35 cellular contexts compared by ENCODE assay signal in genomic region chr13:41682001-41682400, GRCh38.
A peak's percentile ranks its signal among the peaks of the same experiment; 100 is the strongest.
DNase-seq lines count a peak whose midpoint lies in the region; ATAC-seq, FAIRE-seq and TF ChIP-seq lines count a peak whose summit lies in the region.
"Had no signal": no experiment of that assay in that cellular context is flagged by ENCODE, and none has a peak within 500 bp of the region (broad histone marks: within the 10 kb centered on the region; RNA-seq: fewer than 3 reads in every experiment).

No MANE protein-coding gene starts in this region.

- H3K4me1 Mint-ChIP-seq in activated CD4-positive, alpha-beta T cell treated with anti-CD3 and anti-CD28 coated beads, Interleukin-2, amount 10 ng/mL, durations not matched to agents 24 days and 14 days = no peaks in the 10 kb centered on the region
- H3K4me1 Mint-ChIP-seq: B cell; CD8-positive, alpha-beta memory T cell had no signal

- 54 to 70% (median 64%) methylated on average over 2 of the region's 2 CpGs for WGBS in heart left ventricle, 4 donors
- WGBS in right cardiac atrium = 82% methylated on average over 2 of the region's 2 CpGs

- H3K9me3 Mint-ChIP-seq in activated CD4-positive, alpha-beta T cell treated with anti-CD3 and anti-CD28 coated beads, Interleukin-2, amount 10 ng/mL, durations not matched to agents 24 days and 14 days = no peaks in the 10 kb centered on the region
- H3K9me3 Mint-ChIP-seq: CD4-positive, alpha-beta memory T cell; CD4-positive, alpha-beta T cell; CD4-positive, CD25-positive, alpha-beta regulatory T cell; CD8-positive, alpha-beta memory T cell; CD8-positive, alpha-beta T cell had no signal

- H3K27ac ChIP-seq in heart left ventricle = peak overlapping the region in 1 of 12 donors; percentile 10
- no peak overlapping the region for H3K27ac ChIP-seq in right cardiac atrium (ENCODE audit: low read length)
- no peak overlapping the region for H3K27ac ChIP-seq in endothelial cell of umbilical vein (ENCODE audit: insufficient read depth, low read depth, low read length)
- H3K27ac ChIP-seq: 22Rv1; A549; BLaER1; BLaER1 treated with 17β-estradiol and CSF1 and Interleukin-3, amounts not matched to agents 10 nM and 100 nM; C4-2B had no signal

- H3K4me2 ChIP-seq in endothelial cell of umbilical vein (ENCODE audit: insufficient read depth, low read length) = no peak overlapping the region
- H3K4me2 ChIP-seq: A549; BLaER1; BLaER1 treated with 17β-estradiol and CSF1 and Interleukin-3, amounts not matched to agents 10 nM and 100 nM had no signal

- dilution Hi-C loops in endothelial cell of umbilical vein (cut with MboI; ENCODE audit: extremely low pct_ligation_motif_present, low sequenced_read_pairs) = no loop called here

- no peak overlapping the region for H3K4me3 Mint-ChIP-seq in activated CD4-positive, alpha-beta T cell treated with anti-CD3 and anti-CD28 coated beads, Interleukin-2, amount 10 ng/mL, durations not matched to agents 24 days and 14 days
- H3K4me3 Mint-ChIP-seq: B cell; CD14-positive monocyte; CD4-positive, alpha-beta memory T cell; CD4-positive, alpha-beta T cell; CD4-positive, CD25-positive, alpha-beta regulatory T cell; CD8-positive, alpha-beta memory T cell; CD8-positive, alpha-beta T cell had no signal

- no peaks in the 10 kb centered on the region for H3K27me3 Mint-ChIP-seq in activated CD4-positive, alpha-beta T cell treated with anti-CD3 and anti-CD28 coated beads, Interleukin-2, amount 10 ng/mL, durations not matched to agents 24 days and 14 days
- H3K27me3 Mint-ChIP-seq: B cell; CD4-positive, alpha-beta memory T cell; CD4-positive, alpha-beta T cell; CD4-positive, CD25-positive, alpha-beta regulatory T cell; CD8-positive, alpha-beta memory T cell had no signal

- H3K36me3 Mint-ChIP-seq in activated CD4-positive, alpha-beta T cell treated with anti-CD3 and anti-CD28 coated beads, Interleukin-2, amount 10 ng/mL, durations not matched to agents 24 days and 14 days (ENCODE audit: low read depth) = peaks cover 18% of the 10 kb centered on the region

- H2AFZ ChIP-seq in endothelial cell of umbilical vein (ENCODE audit: low read depth, low read length) = no peak overlapping the region

- H3K4me3 ChIP-seq in heart left ventricle (no peak overlapping the region), right cardiac atrium (ENCODE audit: low read length) (no peak overlapping the region), endothelial cell of umbilical vein (replicated peaks in 1 of 3; ENCODE audit: insufficient read depth in 1 of 3, low read depth in 1 of 3, low read length in 3 of 3) (no peak overlapping the region)
- H3K4me3 ChIP-seq: A549; BLaER1; BLaER1 treated with 17β-estradiol and CSF1 and Interleukin-3, amounts not matched to agents 10 nM and 100 nM had no signal

- no peak overlapping the region for H3K9ac ChIP-seq in endothelial cell of umbilical vein (replicated peaks; ENCODE audit: extremely low read depth, insufficient read depth, low read length)
- H3K9ac ChIP-seq: BLaER1; BLaER1 treated with 17β-estradiol and CSF1 and Interleukin-3, amounts not matched to agents 10 nM and 100 nM had no signal

- FAIRE-seq in endothelial cell of umbilical vein (lab: Jason Lieb, UNC) = peak; percentile 26
- FAIRE-seq: A204.1, A549, D721Med had no signal

- TF ChIP-seq POLR2A in heart left ventricle (IDR thresholded peaks at IDR 0.05) = no peak
- no peak for TF ChIP-seq POLR2A in endothelial cell of umbilical vein (IDR thresholded peaks at IDR 0.05; ENCODE audit: low read depth, low read length)

- POLR2A ChIA-PET in endothelial cell of umbilical vein (lab: Charles Lee) = no interaction called here

- H3K36me3 ChIP-seq in heart left ventricle (peaks cover 0 to 46% (median 20%) of the 10 kb centered on the region in 9 donors), endothelial cell of umbilical vein (ENCODE audit: control insufficient read depth in 2 of 2, extremely low read depth in 1 of 2, insufficient read depth in 2 of 2, low read length in 2 of 2) (no peaks in the 10 kb centered on the region)

- no peaks in the 10 kb centered on the region for H3K27me3 ChIP-seq in heart left ventricle
- no peaks in the 10 kb centered on the region for H3K27me3 ChIP-seq in right cardiac atrium (ENCODE audit: control insufficient read depth, insufficient read depth)
- no peaks in the 10 kb centered on the region for H3K27me3 ChIP-seq in endothelial cell of umbilical vein (ENCODE audit: control insufficient read depth in 2 of 2, insufficient read depth in 2 of 2, low read length in 2 of 2)
- H3K27me3 ChIP-seq: BE2C; BLaER1; BLaER1 treated with 17β-estradiol and CSF1 and Interleukin-3, amounts not matched to agents 10 nM and 100 nM had no signal

- H3K9me3 ChIP-seq in heart left ventricle (no peaks in the 10 kb centered on the region), right cardiac atrium (ENCODE audit: control insufficient read depth, low read length) (no peaks in the 10 kb centered on the region), endothelial cell of umbilical vein (replicated peaks; ENCODE audit: control insufficient read depth, insufficient read depth, low read length) (no peaks in the 10 kb centered on the region)
- H3K9me3 ChIP-seq: A549; BE2C; BLaER1; BLaER1 treated with 17β-estradiol and CSF1 and Interleukin-3, amounts not matched to agents 10 nM and 100 nM; Caco-2 had no signal

- DNase-seq in heart left ventricle (no peak), right cardiac atrium (no peak), left ventricle myocardium superior (no peak), Right ventricle myocardium superior (no peak), endothelial cell of umbilical vein (ENCODE audit: low read depth, low spot score) (no peak)
- DNase-seq in activated CD4-positive, alpha-beta T cell treated with anti-CD3 and anti-CD28 coated beads, Interleukin-2, amount 10 ng/mL, durations not matched to agents 24 days and 14 days = no peak
- DNase-seq: 8988T; ACHN; AML-193; BE2C; C1 segment of cervical spinal cord; Caco-2; Calu3; CD4-positive, alpha-beta memory T cell; CD4-positive, alpha-beta T cell; CD4-positive, CD25-positive, alpha-beta regulatory T cell; CD8-positive, alpha-beta memory T cell; CD8-positive, alpha-beta T cell; COR-L47; DMS 273 treated with DMSO at 0.1 percent for 48 hours; DMS153; DMS53; DMS79; DMS79 treated with DMSO at 0.1 percent for 48 hours; DND-41; EL had no signal

- no peaks in the 10 kb centered on the region for H3K79me2 ChIP-seq in endothelial cell of umbilical vein (ENCODE audit: control insufficient read depth, insufficient read depth, low read length)

- ATAC-seq in heart left ventricle (peak in 3 of 4 donors; percentile 35 to 67 (median 56)), right cardiac atrium (no peak), left ventricle myocardium superior (peak; percentile 52), Right ventricle myocardium superior (ENCODE audit: poor library complexity) (no peak)
- ATAC-seq: A549; CD8-positive, alpha-beta T cell had no signal

- H4K20me1 ChIP-seq in endothelial cell of umbilical vein (replicated peaks; ENCODE audit: control insufficient read depth, extremely low read depth, insufficient read depth, low read length) = no peaks in the 10 kb centered on the region
- H4K20me1 ChIP-seq: BLaER1; BLaER1 treated with 17β-estradiol and CSF1 and Interleukin-3, amounts not matched to agents 10 nM and 100 nM had no signal

- H3K4me1 ChIP-seq in heart left ventricle (peaks cover 0 to 23% (median 7%) of the 10 kb centered on the region in 12 donors), right cardiac atrium (ENCODE audit: control insufficient read depth, insufficient read depth, low read length) (peaks cover 2% of the 10 kb centered on the region), endothelial cell of umbilical vein (ENCODE audit: control insufficient read depth, extremely low read depth, insufficient read depth, low read length) (no peaks in the 10 kb centered on the region)
- H3K4me1 ChIP-seq: A549; BE2C; BLaER1; BLaER1 treated with 17β-estradiol and CSF1 and Interleukin-3, amounts not matched to agents 10 nM and 100 nM; Caco-2 had no signal

- intact Hi-C loops in heart left ventricle (cut with DNase I) = no loop called here
- intact Hi-C loops in right cardiac atrium (cut with DNase I) = no loop called here
- intact Hi-C loops in left ventricle myocardium superior (cut with micrococcal nuclease) = no loop called here
- intact Hi-C loops in Right ventricle myocardium superior (cut with DNase I) = no loop called here
- intact Hi-C loops in endothelial cell of umbilical vein (cut with micrococcal nuclease) = no loop called here
- intact Hi-C loops in activated CD4-positive, alpha-beta T cell treated with anti-CD3 and anti-CD28 coated beads, Interleukin-2, amount 10 ng/mL, durations not matched to agents 24 days and 14 days (cut with micrococcal nuclease) = no loop called here

- no TSS peak for BruUV-seq in endothelial cell of umbilical vein (replicated peaks; lab: Mats Ljungman, UMichigan)

- CTCF ChIA-PET in endothelial cell of umbilical vein (lab: Charles Lee) = no interaction called here

- no peaks in the 10 kb centered on the region for H3K9me1 ChIP-seq in endothelial cell of umbilical vein (replicated peaks; ENCODE audit: control insufficient read depth, extremely low read depth, insufficient read depth, low read length)

- TF ChIP-seq CTCF in heart left ventricle (IDR thresholded peaks at IDR 0.05) (no peak), endothelial cell of umbilical vein (IDR thresholded peaks at IDR 0.05; ENCODE audit: extremely low read depth in 1 of 2, insufficient read depth in 1 of 2, low read depth in 1 of 2, low read length in 2 of 2) (no peak)

- H3K27ac Mint-ChIP-seq in activated CD4-positive, alpha-beta T cell treated with anti-CD3 and anti-CD28 coated beads, Interleukin-2, amount 10 ng/mL, durations not matched to agents 24 days and 14 days = no peak overlapping the region
- H3K27ac Mint-ChIP-seq: B cell; CD4-positive, alpha-beta memory T cell; CD4-positive, alpha-beta T cell; CD8-positive, alpha-beta memory T cell; CD8-positive, alpha-beta T cell had no signal

TF ChIP-seq in endothelial cell of umbilical vein, 7 proteins besides CTCF, POLR2A, EP300 and RAD21:
- no peak for TF ChIP-seq MYC (IDR thresholded peaks at IDR 0.05; ENCODE audit: low read depth, low read length)
- no peak for TF ChIP-seq MAX (IDR thresholded peaks at IDR 0.05; ENCODE audit: insufficient read depth, insufficient read length)
- TF ChIP-seq JUN (IDR thresholded peaks at IDR 0.05; ENCODE audit: borderline replicate concordance, insufficient read depth, insufficient read length, low read depth) = no peak
- no peak for TF ChIP-seq GATA2 (IDR thresholded peaks at IDR 0.05; ENCODE audit: insufficient read depth, insufficient read length, low read depth, low read length)
- no peak for TF ChIP-seq FOS (IDR thresholded peaks at IDR 0.05; ENCODE audit: borderline replicate concordance, insufficient read depth, low read length)
- no peak for TF ChIP-seq POLR2AphosphoS5 (IDR thresholded peaks at IDR 0.05; ENCODE audit: insufficient read depth, low read depth, low read length)
- no peak for TF ChIP-seq EZH2 (IDR thresholded peaks at IDR 0.05; ENCODE audit: borderline replicate concordance, low read depth, low read length, severe bottlenecking)

Comparison
In these comparisons a context has a peak if more than half of its experiments do, and no peak if none do; other contexts are left out.
1. ATAC-seq: peak in heart left ventricle (3 of 4) and left ventricle myocardium superior (single experiment); none in right cardiac atrium (0 of 2) and Right ventricle myocardium superior (single experiment).